Comparison of ENCODE assay signal across 1 cellular context in the genomic region with DNA sequence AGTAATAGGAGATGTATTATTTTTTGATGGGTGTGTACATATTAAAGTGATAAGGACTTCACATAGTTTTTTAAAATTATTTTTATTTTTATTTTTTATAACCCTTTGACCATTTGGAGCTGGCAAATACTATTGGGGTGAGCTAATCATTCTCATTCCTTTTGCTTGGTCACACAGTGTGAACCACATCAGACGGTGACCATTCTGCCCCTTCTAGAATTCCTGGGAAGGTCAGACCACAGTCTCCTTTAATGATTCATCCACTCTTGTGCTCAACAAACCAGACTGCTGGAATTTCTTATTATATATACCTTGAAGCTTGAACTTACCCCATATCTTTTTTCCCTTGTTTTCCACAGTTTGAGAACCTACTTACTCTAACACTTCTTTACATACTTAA.
TF ChIP-seq lines count a peak whose summit lies in the region.

No MANE protein-coding gene starts in this region.

TF ChIP-seq in SK-N-SH, 30 proteins besides CTCF, POLR2A, EP300 and RAD21 (continued from another document):
- TF ChIP-seq FOSL2 (IDR thresholded peaks at IDR 0.05; ENCODE audit: borderline replicate concordance, low read depth), result peak; percentile 80
- no peak for TF ChIP-seq MXI1 (IDR thresholded peaks at IDR 0.05; ENCODE audit: low read depth, low read length)
- TF ChIP-seq FOXJ3 (CRISPR knock-in tag; IDR thresholded peaks at IDR 0.05), result no peak
- TF ChIP-seq RCOR1 (IDR thresholded peaks at IDR 0.05; ENCODE audit: low read length), result no peak
- no peak for TF ChIP-seq RFX5 (IDR thresholded peaks at IDR 0.05; ENCODE audit: low read length)
- TF ChIP-seq, protein P1, sequence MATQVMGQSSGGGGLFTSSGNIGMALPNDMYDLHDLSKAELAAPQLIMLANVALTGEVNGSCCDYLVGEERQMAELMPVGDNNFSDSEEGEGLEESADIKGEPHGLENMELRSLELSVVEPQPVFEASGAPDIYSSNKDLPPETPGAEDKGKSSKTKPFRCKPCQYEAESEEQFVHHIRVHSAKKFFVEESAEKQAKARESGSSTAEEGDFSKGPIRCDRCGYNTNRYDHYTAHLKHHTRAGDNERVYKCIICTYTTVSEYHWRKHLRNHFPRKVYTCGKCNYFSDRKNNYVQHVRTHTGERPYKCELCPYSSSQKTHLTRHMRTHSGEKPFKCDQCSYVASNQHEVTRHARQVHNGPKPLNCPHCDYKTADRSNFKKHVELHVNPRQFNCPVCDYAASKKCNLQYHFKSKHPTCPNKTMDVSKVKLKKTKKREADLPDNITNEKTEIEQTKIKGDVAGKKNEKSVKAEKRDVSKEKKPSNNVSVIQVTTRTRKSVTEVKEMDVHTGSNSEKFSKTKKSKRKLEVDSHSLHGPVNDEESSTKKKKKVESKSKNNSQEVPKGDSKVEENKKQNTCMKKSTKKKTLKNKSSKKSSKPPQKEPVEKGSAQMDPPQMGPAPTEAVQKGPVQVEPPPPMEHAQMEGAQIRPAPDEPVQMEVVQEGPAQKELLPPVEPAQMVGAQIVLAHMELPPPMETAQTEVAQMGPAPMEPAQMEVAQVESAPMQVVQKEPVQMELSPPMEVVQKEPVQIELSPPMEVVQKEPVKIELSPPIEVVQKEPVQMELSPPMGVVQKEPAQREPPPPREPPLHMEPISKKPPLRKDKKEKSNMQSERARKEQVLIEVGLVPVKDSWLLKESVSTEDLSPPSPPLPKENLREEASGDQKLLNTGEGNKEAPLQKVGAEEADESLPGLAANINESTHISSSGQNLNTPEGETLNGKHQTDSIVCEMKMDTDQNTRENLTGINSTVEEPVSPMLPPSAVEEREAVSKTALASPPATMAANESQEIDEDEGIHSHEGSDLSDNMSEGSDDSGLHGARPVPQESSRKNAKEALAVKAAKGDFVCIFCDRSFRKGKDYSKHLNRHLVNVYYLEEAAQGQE (IDR thresholded peaks at IDR 0.05; ENCODE audit: low read depth, low read length), result peak; percentile 37; the same call in 1 of the 2 replicates
- TF ChIP-seq SMC3 (IDR thresholded peaks at IDR 0.05; ENCODE audit: low read depth, low read length), result no peak
- TF ChIP-seq RXRA (IDR thresholded peaks at IDR 0.05; ENCODE audit: borderline replicate concordance, low read depth), result peak; percentile 91
- no peak for TF ChIP-seq EZH2phosphoT487 (IDR thresholded peaks at IDR 0.05; ENCODE audit: borderline replicate concordance, low read depth)
- TF ChIP-seq, protein P2, sequence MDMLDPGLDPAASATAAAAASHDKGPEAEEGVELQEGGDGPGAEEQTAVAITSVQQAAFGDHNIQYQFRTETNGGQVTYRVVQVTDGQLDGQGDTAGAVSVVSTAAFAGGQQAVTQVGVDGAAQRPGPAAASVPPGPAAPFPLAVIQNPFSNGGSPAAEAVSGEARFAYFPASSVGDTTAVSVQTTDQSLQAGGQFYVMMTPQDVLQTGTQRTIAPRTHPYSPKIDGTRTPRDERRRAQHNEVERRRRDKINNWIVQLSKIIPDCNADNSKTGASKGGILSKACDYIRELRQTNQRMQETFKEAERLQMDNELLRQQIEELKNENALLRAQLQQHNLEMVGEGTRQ (IDR thresholded peaks at IDR 0.05; ENCODE audit: borderline replicate concordance, low read depth, low read length), result no peak
- peak; percentile 40; the same call in 1 of the 2 replicates for TF ChIP-seq NFIC (IDR thresholded peaks at IDR 0.05; ENCODE audit: borderline replicate concordance)
- TF ChIP-seq YY1 (IDR thresholded peaks at IDR 0.05; ENCODE audit: low read depth), result no peak
- TF ChIP-seq, protein P3, sequence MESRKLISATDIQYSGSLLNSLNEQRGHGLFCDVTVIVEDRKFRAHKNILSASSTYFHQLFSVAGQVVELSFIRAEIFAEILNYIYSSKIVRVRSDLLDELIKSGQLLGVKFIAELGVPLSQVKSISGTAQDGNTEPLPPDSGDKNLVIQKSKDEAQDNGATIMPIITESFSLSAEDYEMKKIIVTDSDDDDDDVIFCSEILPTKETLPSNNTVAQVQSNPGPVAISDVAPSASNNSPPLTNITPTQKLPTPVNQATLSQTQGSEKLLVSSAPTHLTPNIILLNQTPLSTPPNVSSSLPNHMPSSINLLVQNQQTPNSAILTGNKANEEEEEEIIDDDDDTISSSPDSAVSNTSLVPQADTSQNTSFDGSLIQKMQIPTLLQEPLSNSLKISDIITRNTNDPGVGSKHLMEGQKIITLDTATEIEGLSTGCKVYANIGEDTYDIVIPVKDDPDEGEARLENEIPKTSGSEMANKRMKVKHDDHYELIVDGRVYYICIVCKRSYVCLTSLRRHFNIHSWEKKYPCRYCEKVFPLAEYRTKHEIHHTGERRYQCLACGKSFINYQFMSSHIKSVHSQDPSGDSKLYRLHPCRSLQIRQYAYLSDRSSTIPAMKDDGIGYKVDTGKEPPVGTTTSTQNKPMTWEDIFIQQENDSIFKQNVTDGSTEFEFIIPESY (IDR thresholded peaks at IDR 0.05; ENCODE audit: borderline replicate concordance, low read depth), result no peak
- TF ChIP-seq TAF1 (IDR thresholded peaks at IDR 0.05; ENCODE audit: borderline replicate concordance, low read depth, low read length), result 0 out of 2 replicates have a peak, but pooled peaks have one; percentile 17
- TF ChIP-seq POLR2AphosphoS5 (IDR thresholded peaks at IDR 0.05; ENCODE audit: low read depth, low read length), result no peak
- peak; percentile 69; the same call in 1 of the 2 replicates for TF ChIP-seq TEAD4 (IDR thresholded peaks at IDR 0.05; ENCODE audit: borderline replicate concordance, insufficient read depth)
